9 cellular contexts compared by ENCODE assay signal in genomic region chr17:20505333-20505732, GRCh38. TPM values are rescaled to one million over a fixed set of nuclear protein-coding genes. Genes with fewer than 3 reads are reported as not detected.
"Had no signal": no experiment of that assay in that cellular context is flagged by ENCODE, and none has a peak within 500 bp of the region (broad histone marks: within the 10 kb centered on the region; RNA-seq: fewer than 3 reads in every experiment).

No MANE protein-coding gene starts in this region.

RNA-seq across cellular contexts. Expression of gene LGALS9B, which starts 38.0 kb away (rescaled TPM):
- total RNA-seq: subcutaneous adipose tissue, suprapubic skin, temporal lobe, testis, thyroid gland, tibial nerve, ureter, urinary bladder, uterus had no signal
- polyA plus RNA-seq: urinary bladder had no signal
